In the genomic region with DNA sequence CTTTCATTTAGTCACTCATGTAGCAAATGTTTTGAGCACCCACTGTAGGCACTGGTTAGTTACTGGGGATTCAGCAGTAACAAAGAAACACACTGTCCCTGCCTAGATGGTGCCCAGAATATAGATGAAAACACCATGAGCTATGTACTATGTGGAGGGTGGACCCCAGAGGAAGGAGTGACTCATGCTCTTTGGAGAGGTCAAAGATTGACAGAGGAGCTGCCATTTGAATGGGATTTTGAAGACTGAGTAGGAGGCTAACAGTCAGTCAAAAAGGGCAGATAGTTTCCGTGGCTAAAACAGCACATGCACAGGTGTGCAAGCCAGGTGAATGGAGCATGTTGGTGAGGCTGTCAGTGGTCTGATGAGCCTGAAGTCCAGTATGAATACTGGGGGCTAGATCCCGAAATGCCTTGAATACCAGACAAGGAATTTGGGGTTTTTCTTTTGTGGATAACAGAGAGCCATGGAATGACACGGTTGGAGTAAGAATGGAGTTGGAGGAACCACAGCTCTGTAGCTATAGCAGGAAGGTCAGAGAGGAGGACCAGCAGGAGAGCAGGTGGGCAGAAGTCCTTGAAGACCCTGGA, we compare ENCODE assay signal across 1 cellular context.
TF ChIP-seq lines count a peak whose summit lies in the region.

No MANE protein-coding gene starts in this region.

TF ChIP-seq in HepG2, 621 proteins besides CTCF, POLR2A, EP300 and RAD21 (continued from another document and continues in another):
- TF ChIP-seq, protein P1, sequence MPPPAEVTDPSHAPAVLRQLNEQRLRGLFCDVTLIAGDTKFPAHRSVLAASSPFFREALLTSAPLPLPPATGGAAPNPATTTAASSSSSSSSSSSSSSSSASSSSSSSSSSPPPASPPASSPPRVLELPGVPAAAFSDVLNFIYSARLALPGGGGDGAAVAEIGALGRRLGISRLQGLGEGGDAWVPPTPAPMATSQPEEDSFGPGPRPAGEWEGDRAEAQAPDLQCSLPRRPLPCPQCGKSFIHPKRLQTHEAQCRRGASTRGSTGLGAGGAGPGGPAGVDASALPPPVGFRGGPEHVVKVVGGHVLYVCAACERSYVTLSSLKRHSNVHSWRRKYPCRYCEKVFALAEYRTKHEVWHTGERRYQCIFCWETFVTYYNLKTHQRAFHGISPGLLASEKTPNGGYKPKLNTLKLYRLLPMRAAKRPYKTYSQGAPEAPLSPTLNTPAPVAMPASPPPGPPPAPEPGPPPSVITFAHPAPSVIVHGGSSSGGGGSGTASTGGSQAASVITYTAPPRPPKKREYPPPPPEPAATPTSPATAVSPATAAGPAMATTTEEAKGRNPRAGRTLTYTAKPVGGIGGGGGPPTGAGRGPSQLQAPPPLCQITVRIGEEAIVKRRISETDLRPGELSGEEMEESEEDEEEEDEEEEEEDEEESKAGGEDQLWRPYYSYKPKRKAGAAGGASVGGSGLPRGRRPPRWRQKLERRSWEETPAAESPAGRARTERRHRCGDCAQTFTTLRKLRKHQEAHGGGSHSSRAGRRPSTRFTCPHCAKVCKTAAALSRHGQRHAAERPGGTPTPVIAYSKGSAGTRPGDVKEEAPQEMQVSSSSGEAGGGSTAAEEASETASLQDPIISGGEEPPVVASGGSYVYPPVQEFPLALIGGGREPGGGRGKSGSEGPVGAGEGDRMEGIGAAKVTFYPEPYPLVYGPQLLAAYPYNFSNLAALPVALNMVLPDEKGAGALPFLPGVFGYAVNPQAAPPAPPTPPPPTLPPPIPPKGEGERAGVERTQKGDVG (CRISPR knock-in tag; IDR thresholded peaks at IDR 0.05; ENCODE audit: borderline replicate concordance), result no peak
- TF ChIP-seq, protein P2, sequence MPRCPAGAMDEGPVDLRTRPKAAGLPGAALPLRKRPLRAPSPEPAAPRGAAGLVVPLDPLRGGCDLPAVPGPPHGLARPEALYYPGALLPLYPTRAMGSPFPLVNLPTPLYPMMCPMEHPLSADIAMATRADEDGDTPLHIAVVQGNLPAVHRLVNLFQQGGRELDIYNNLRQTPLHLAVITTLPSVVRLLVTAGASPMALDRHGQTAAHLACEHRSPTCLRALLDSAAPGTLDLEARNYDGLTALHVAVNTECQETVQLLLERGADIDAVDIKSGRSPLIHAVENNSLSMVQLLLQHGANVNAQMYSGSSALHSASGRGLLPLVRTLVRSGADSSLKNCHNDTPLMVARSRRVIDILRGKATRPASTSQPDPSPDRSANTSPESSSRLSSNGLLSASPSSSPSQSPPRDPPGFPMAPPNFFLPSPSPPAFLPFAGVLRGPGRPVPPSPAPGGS (CRISPR knock-in tag; IDR thresholded peaks at IDR 0.05), result no peak
- TF ChIP-seq, protein P3, sequence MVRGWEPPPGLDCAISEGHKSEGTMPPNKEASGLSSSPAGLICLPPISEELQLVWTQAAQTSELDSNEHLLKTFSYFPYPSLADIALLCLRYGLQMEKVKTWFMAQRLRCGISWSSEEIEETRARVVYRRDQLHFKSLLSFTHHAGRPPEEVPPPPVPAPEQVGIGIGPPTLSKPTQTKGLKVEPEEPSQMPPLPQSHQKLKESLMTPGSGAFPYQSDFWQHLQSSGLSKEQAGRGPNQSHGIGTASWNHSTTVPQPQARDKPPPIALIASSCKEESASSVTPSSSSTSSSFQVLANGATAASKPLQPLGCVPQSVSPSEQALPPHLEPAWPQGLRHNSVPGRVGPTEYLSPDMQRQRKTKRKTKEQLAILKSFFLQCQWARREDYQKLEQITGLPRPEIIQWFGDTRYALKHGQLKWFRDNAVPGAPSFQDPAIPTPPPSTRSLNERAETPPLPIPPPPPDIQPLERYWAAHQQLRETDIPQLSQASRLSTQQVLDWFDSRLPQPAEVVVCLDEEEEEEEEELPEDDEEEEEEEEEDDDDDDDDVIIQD (CRISPR knock-in tag; IDR thresholded peaks at IDR 0.05; ENCODE audit: low read depth), result peak; percentile 79
- TF ChIP-seq ZNF251 (CRISPR knock-in tag; IDR thresholded peaks at IDR 0.05) (no peak), ZNF546 (CRISPR knock-in tag; conservative IDR thresholded peaks at IDR 0.05) (no peak), SP2 (CRISPR knock-in tag; IDR thresholded peaks at IDR 0.05) (no peak), ZSCAN31 (CRISPR knock-in tag; IDR thresholded peaks at IDR 0.05; ENCODE audit: low read depth) (no peak), ZNF263 (CRISPR knock-in tag; IDR thresholded peaks at IDR 0.05) (no peak), ZNF260 (CRISPR knock-in tag; IDR thresholded peaks at IDR 0.05; ENCODE audit: borderline replicate concordance, low read depth) (no peak), ZNF549 (CRISPR knock-in tag; IDR thresholded peaks at IDR 0.05) (no peak), SAP130 (CRISPR knock-in tag; IDR thresholded peaks at IDR 0.05; ENCODE audit: low read depth) (peak; percentile 79), DPF2 (CRISPR knock-in tag; IDR thresholded peaks at IDR 0.05; ENCODE audit: borderline replicate concordance, low read depth) (no peak), MXD4 (CRISPR knock-in tag; IDR thresholded peaks at IDR 0.05) (0 out of 2 replicates have a peak, but pooled peaks have one; percentile 53), SIN3A (IDR thresholded peaks at IDR 0.05; ENCODE audit: borderline replicate concordance, low read depth, low read length) (no peak), ZNF839 (CRISPR knock-in tag; IDR thresholded peaks at IDR 0.05; ENCODE audit: borderline replicate concordance) (no peak), SMARCE1 (IDR thresholded peaks at IDR 0.05; ENCODE audit: borderline replicate concordance) (no peak), ZNF205 (CRISPR knock-in tag; IDR thresholded peaks at IDR 0.05) (no peak), ZNF569 (CRISPR knock-in tag; IDR thresholded peaks at IDR 0.05; ENCODE audit: borderline replicate concordance) (no peak), ZSCAN12 (CRISPR knock-in tag; IDR thresholded peaks at IDR 0.05) (no peak), TEAD3 (CRISPR knock-in tag; optimal IDR thresholded peaks at IDR 0.05; ENCODE audit: borderline replicate concordance) (peak; percentile 59), KMT2A (CRISPR knock-in tag; IDR thresholded peaks at IDR 0.05) (no peak), ZNF746 (CRISPR knock-in tag; IDR thresholded peaks at IDR 0.05) (no peak), PHF21A (CRISPR knock-in tag; IDR thresholded peaks at IDR 0.05) (no peak), SAFB2 (CRISPR knock-in tag; IDR thresholded peaks at IDR 0.05; ENCODE audit: borderline replicate concordance, low read depth) (no peak), ZNF891 (CRISPR knock-in tag; IDR thresholded peaks at IDR 0.05) (no peak), TGIF2 (CRISPR knock-in tag; IDR thresholded peaks at IDR 0.05) (0 out of 2 replicates have a peak, but pooled peaks have one; percentile 16), ZNF296 (CRISPR knock-in tag; conservative IDR thresholded peaks at IDR 0.05) (no peak), ZNF121 (CRISPR knock-in tag; IDR thresholded peaks at IDR 0.05) (no peak)
- TF ChIP-seq, protein P4, sequence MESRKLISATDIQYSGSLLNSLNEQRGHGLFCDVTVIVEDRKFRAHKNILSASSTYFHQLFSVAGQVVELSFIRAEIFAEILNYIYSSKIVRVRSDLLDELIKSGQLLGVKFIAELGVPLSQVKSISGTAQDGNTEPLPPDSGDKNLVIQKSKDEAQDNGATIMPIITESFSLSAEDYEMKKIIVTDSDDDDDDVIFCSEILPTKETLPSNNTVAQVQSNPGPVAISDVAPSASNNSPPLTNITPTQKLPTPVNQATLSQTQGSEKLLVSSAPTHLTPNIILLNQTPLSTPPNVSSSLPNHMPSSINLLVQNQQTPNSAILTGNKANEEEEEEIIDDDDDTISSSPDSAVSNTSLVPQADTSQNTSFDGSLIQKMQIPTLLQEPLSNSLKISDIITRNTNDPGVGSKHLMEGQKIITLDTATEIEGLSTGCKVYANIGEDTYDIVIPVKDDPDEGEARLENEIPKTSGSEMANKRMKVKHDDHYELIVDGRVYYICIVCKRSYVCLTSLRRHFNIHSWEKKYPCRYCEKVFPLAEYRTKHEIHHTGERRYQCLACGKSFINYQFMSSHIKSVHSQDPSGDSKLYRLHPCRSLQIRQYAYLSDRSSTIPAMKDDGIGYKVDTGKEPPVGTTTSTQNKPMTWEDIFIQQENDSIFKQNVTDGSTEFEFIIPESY (CRISPR knock-in tag; IDR thresholded peaks at IDR 0.05), result no peak
- TF ChIP-seq, protein P5, sequence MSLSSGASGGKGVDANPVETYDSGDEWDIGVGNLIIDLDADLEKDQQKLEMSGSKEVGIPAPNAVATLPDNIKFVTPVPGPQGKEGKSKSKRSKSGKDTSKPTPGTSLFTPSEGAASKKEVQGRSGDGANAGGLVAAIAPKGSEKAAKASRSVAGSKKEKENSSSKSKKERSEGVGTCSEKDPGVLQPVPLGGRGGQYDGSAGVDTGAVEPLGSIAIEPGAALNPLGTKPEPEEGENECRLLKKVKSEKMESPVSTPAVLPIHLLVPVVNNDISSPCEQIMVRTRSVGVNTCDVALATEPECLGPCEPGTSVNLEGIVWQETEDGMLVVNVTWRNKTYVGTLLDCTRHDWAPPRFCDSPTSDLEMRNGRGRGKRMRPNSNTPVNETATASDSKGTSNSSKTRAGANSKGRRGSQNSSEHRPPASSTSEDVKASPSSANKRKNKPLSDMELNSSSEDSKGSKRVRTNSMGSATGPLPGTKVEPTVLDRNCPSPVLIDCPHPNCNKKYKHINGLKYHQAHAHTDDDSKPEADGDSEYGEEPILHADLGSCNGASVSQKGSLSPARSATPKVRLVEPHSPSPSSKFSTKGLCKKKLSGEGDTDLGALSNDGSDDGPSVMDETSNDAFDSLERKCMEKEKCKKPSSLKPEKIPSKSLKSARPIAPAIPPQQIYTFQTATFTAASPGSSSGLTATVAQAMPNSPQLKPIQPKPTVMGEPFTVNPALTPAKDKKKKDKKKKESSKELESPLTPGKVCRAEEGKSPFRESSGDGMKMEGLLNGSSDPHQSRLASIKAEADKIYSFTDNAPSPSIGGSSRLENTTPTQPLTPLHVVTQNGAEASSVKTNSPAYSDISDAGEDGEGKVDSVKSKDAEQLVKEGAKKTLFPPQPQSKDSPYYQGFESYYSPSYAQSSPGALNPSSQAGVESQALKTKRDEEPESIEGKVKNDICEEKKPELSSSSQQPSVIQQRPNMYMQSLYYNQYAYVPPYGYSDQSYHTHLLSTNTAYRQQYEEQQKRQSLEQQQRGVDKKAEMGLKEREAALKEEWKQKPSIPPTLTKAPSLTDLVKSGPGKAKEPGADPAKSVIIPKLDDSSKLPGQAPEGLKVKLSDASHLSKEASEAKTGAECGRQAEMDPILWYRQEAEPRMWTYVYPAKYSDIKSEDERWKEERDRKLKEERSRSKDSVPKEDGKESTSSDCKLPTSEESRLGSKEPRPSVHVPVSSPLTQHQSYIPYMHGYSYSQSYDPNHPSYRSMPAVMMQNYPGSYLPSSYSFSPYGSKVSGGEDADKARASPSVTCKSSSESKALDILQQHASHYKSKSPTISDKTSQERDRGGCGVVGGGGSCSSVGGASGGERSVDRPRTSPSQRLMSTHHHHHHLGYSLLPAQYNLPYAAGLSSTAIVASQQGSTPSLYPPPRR (CRISPR knock-in tag; IDR thresholded peaks at IDR 0.05; ENCODE audit: borderline replicate concordance), result no peak
- TF ChIP-seq, protein P6, sequence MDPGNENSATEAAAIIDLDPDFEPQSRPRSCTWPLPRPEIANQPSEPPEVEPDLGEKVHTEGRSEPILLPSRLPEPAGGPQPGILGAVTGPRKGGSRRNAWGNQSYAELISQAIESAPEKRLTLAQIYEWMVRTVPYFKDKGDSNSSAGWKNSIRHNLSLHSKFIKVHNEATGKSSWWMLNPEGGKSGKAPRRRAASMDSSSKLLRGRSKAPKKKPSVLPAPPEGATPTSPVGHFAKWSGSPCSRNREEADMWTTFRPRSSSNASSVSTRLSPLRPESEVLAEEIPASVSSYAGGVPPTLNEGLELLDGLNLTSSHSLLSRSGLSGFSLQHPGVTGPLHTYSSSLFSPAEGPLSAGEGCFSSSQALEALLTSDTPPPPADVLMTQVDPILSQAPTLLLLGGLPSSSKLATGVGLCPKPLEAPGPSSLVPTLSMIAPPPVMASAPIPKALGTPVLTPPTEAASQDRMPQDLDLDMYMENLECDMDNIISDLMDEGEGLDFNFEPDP (CRISPR knock-in tag; conservative IDR thresholded peaks at IDR 0.05), result no peak
- TF ChIP-seq, protein P7, sequence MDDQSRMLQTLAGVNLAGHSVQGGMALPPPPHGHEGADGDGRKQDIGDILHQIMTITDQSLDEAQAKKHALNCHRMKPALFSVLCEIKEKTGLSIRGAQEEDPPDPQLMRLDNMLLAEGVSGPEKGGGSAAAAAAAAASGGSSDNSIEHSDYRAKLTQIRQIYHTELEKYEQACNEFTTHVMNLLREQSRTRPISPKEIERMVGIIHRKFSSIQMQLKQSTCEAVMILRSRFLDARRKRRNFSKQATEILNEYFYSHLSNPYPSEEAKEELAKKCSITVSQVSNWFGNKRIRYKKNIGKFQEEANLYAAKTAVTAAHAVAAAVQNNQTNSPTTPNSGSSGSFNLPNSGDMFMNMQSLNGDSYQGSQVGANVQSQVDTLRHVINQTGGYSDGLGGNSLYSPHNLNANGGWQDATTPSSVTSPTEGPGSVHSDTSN (CRISPR knock-in tag; IDR thresholded peaks at IDR 0.05; ENCODE audit: borderline replicate concordance), result no peak
- TF ChIP-seq, protein P8, sequence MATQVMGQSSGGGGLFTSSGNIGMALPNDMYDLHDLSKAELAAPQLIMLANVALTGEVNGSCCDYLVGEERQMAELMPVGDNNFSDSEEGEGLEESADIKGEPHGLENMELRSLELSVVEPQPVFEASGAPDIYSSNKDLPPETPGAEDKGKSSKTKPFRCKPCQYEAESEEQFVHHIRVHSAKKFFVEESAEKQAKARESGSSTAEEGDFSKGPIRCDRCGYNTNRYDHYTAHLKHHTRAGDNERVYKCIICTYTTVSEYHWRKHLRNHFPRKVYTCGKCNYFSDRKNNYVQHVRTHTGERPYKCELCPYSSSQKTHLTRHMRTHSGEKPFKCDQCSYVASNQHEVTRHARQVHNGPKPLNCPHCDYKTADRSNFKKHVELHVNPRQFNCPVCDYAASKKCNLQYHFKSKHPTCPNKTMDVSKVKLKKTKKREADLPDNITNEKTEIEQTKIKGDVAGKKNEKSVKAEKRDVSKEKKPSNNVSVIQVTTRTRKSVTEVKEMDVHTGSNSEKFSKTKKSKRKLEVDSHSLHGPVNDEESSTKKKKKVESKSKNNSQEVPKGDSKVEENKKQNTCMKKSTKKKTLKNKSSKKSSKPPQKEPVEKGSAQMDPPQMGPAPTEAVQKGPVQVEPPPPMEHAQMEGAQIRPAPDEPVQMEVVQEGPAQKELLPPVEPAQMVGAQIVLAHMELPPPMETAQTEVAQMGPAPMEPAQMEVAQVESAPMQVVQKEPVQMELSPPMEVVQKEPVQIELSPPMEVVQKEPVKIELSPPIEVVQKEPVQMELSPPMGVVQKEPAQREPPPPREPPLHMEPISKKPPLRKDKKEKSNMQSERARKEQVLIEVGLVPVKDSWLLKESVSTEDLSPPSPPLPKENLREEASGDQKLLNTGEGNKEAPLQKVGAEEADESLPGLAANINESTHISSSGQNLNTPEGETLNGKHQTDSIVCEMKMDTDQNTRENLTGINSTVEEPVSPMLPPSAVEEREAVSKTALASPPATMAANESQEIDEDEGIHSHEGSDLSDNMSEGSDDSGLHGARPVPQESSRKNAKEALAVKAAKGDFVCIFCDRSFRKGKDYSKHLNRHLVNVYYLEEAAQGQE (IDR thresholded peaks at IDR 0.05; ENCODE audit: borderline replicate concordance in 1 of 2, low read depth in 1 of 2, low read length in 2 of 2), result no peak
- TF ChIP-seq, protein P9, sequence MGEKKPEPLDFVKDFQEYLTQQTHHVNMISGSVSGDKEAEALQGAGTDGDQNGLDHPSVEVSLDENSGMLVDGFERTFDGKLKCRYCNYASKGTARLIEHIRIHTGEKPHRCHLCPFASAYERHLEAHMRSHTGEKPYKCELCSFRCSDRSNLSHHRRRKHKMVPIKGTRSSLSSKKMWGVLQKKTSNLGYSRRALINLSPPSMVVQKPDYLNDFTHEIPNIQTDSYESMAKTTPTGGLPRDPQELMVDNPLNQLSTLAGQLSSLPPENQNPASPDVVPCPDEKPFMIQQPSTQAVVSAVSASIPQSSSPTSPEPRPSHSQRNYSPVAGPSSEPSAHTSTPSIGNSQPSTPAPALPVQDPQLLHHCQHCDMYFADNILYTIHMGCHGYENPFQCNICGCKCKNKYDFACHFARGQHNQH (CRISPR knock-in tag; IDR thresholded peaks at IDR 0.05), result 0 out of 2 replicates have a peak, but pooled peaks have one; percentile 51
